8 cellular contexts compared by ENCODE assay signal in the genomic region with DNA sequence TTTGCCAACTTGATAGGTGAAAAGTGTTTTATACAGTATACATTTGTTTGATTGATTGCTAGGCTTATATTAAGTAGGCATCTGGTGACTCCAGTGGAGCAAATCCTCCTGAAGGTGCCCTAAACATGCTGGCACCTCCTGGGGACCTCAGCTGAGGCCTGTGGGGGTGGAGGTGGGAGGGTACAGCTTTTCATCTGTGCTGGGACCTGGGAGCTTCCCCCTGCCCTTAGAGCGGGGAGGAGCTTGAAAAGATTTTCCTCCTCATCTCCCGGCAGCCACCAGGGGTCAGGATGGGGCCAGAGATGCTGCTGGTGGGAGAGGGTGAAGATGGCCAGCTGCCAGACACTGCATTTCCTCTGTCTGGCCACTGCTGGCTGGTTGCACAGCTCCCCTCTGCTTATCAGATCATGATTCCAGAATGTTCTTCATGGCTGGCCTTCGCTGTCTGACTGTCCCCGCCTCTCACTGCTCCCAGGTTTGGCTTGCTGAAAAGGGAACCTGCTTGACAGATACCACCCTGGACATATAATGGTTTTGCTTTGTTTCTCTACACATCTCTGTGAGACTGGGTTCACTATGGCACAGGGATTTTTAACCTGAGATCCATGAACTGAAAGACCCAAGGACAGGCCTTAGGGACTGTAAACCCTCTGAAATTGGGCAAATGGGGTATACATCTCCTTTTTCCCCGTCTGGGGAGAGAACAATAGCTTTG.
A peak's percentile ranks its signal among the peaks of the same experiment; 100 is the strongest.
DNase-seq lines count a peak whose midpoint lies in the region; ATAC-seq lines count a peak whose summit lies in the region.

No MANE protein-coding gene starts in this region.

- H3K9me3 ChIP-seq in BLaER1 = no peaks in the 10 kb centered on the region

- H3K27me3 Mint-ChIP-seq in central memory CD8-positive, alpha-beta T cell = peaks cover 32% of the 10 kb centered on the region

- no peaks in the 10 kb centered on the region for H3K36me3 ChIP-seq in BLaER1

- no peak overlapping the region; the same call in 1 of the 2 replicates for H3K27ac ChIP-seq in BLaER1

- ATAC-seq in HG03432 (IDR thresholded peaks at IDR 0.05; ENCODE audit: unreplicated experiment) = peak; percentile 98
- ATAC-seq in activated CD4-positive, CD25-positive, alpha-beta regulatory T cell treated with anti-CD3 and anti-CD28 coated beads, Interleukin-2, amount 50 U/mL, for 24 hours = peak; percentile 84 to 89
- peak; percentile 93 for ATAC-seq in central memory CD8-positive, alpha-beta T cell (replicated peaks; ENCODE audit: extremely low read depth, poor library complexity, severe bottlenecking)

- no peaks in the 10 kb centered on the region for H4K20me1 ChIP-seq in BLaER1

- no peak overlapping the region for H3K9ac ChIP-seq in BLaER1

- no peak overlapping the region for H3K27ac Mint-ChIP-seq in central memory CD8-positive, alpha-beta T cell (ENCODE audit: low read depth)

- no peak overlapping the region for H3K4me3 ChIP-seq in BLaER1

- H3K4me1 ChIP-seq in BLaER1 = peaks cover 10% of the 10 kb centered on the region

- H3K27me3 ChIP-seq in BLaER1 = no peaks in the 10 kb centered on the region

- no peaks in the 10 kb centered on the region for H3K36me3 Mint-ChIP-seq in central memory CD8-positive, alpha-beta T cell (ENCODE audit: insufficient read depth)

- DNase-seq in GM19240 (ENCODE audit: insufficient read length, low spot score) (peak; percentile 97), NCI-H446 (lab: John Stamatoyannopoulos, UW) (peak; percentile 79 to 90), kidney tubule cell (ENCODE audit: low spot score) (peak; percentile 87)
- peak; percentile 67 to 70 for DNase-seq in central memory CD8-positive, alpha-beta T cell (ENCODE audit: low spot score in 2 of 2)
- peak; percentile 44 for DNase-seq in stimulated activated CD4-positive, alpha-beta T cell treated with anti-CD3 and anti-CD28 coated beads, Interleukin-2, amount 100 ng/mL, for 4 hours (ENCODE audit: low read depth)

- H3K4me1 Mint-ChIP-seq in central memory CD8-positive, alpha-beta T cell = peaks cover 12% of the 10 kb centered on the region

- no peaks in the 10 kb centered on the region for H3K9me3 Mint-ChIP-seq in central memory CD8-positive, alpha-beta T cell

- no peak overlapping the region for H3K4me3 Mint-ChIP-seq in central memory CD8-positive, alpha-beta T cell

- H3K4me2 ChIP-seq in BLaER1 = peak overlapping the region; percentile 41

Comparison
In these comparisons a context has a peak if more than half of its experiments do, and no peak if none do; other contexts are left out.
1. DNase-seq: peak in every context shown above with its lines; median percentile 97 in GM19240; 87 in kidney tubule cell; 84 in NCI-H446; 68 in central memory CD8-positive, alpha-beta T cell; 44 in stimulated activated CD4-positive, alpha-beta T cell treated with anti-CD3 and anti-CD28 coated beads, Interleukin-2, amount 100 ng/mL, for 4 hours.